21 cellular contexts compared by ENCODE assay signal in the genomic region with DNA sequence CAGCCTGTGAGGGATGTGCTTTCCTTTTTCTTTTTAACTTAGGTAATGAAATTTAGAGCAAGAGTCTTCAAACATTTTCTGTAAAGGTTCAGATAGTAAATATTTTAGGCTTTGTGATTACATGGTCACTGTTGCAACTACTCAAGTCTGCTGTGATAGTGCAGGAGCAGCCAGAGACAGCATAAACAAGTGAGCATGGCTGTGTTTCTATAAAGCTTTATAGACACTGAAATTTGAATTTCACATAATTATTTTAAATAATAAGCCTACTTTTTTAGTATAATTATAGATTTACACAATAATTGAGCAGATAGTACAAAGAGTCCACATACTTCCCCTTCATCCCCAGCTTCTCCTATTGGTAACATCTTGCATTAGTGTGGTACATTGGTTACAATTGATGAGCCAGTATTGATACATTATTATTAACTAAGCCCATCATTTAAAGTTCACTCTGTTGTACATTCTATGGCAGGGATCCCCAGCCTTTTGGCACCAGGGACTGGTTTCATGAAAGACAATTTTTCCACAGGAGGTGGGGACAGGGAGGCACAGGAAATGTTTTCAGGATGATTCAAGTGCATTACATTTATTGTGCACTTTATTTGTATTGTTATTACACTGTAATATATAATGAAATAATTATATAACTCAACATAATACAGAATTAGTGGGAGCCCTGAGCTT. TPM values are rescaled to one million over a fixed set of nuclear protein-coding genes. Genes with fewer than 3 reads are reported as not detected.
"Had no signal": no experiment of that assay in that cellular context is flagged by ENCODE, and none has a peak within 500 bp of the region (broad histone marks: within the 10 kb centered on the region; RNA-seq: fewer than 3 reads in every experiment).

No MANE protein-coding gene starts in this region.

- ATAC-seq: activated CD4-positive, CD25-positive, alpha-beta regulatory T cell treated with anti-CD3 and anti-CD28 coated beads, Interleukin-2, amount 50 U/mL, for 24 hours; body of pancreas; gastroesophageal sphincter; left ventricle myocardium superior; natural killer cell; stimulated activated naive B cell treated with anti-CD40 and anti-IgM and Interleukin-4, amounts not matched to agents 10 μg/mL and 1 μg/mL and 100 μg/mL, for 72 hours had no signal

- H3K4me3 ChIP-seq: body of pancreas, gastroesophageal sphincter, tibial artery, vagina had no signal

- H3K36me3 ChIP-seq: gastroesophageal sphincter, neutrophil, tibial artery, vagina had no signal

- H3K27ac ChIP-seq: body of pancreas, gastroesophageal sphincter, neutrophil, tibial artery, vagina had no signal

- H3K27me3 ChIP-seq: body of pancreas, gastroesophageal sphincter, neutrophil, tibial artery, vagina had no signal

- DNase-seq: activated CD4-positive, alpha-beta T cell treated with anti-CD3 and anti-CD28 coated beads, Interleukin-2, amount 50 U/mL, for 4 hours; activated effector memory CD4-positive, alpha-beta T cell treated with Interleukin-2 at 50 U/mL for 16 hours; activated naive CD8-positive, alpha-beta T cell treated with anti-CD3 and anti-CD28 coated beads for 36 hours; activated T-cell treated with anti-CD3 and anti-CD28 coated beads for 4 hours; amygdala; body of pancreas; cortex of kidney; effector memory CD4-positive, alpha-beta T cell; islet precursor cell; left ventricle myocardium superior; mesendoderm; natural killer cell; retina; stimulated activated CD4-positive, alpha-beta T cell treated with anti-CD3 and anti-CD28 coated beads, Interleukin-2, amount 100 ng/mL, for 48 hours; stimulated activated naive B cell treated with anti-CD40 and anti-IgM and Interleukin-4, amounts not matched to agents 10 μg/mL and 1 μg/mL and 100 μg/mL, for 72 hours; T1000; tibial artery had no signal

- H3K9me3 ChIP-seq: body of pancreas, gastroesophageal sphincter, neutrophil, tibial artery, vagina had no signal

RNA-seq across cellular contexts. Expression of a gene that starts 47.8 kb away (rescaled TPM):
- total RNA-seq: body of pancreas, vagina had no signal
